Comparison of ENCODE assay signal across 24 cellular contexts in genomic region chr2:14978836-14979235, GRCh38.
"Had no signal": no experiment of that assay in that cellular context is flagged by ENCODE, and none has a peak within 500 bp of the region (broad histone marks: within the 10 kb centered on the region; RNA-seq: fewer than 3 reads in every experiment).

No MANE protein-coding gene starts in this region.

- ATAC-seq: activated CD8-positive, alpha-beta T cell treated with anti-CD3 and anti-CD28 coated beads, Interleukin-2, amount 10 ng/mL, durations not matched to agents 7 days and 5 days; lower lobe of right lung; T-cell had no signal

- H3K36me3 Mint-ChIP-seq: activated naive CD4-positive, alpha-beta T cell treated with anti-CD3 and anti-CD28 coated beads, Interleukin-2, amount 10 ng/mL, durations not matched to agents 7 days and 5 days; mesothelial cell of epicardium; T-cell had no signal

- H3K9me3 Mint-ChIP-seq: activated B cell treated with CpG ODN at 0.5 μM for 24 hours; activated naive CD4-positive, alpha-beta T cell treated with anti-CD3 and anti-CD28 coated beads, Interleukin-2, amount 10 ng/mL, durations not matched to agents 7 days and 5 days; endodermal cell; mesothelial cell of epicardium; nephron progenitor cell; T-cell had no signal

- H3K27ac ChIP-seq: lower lobe of right lung, tibial nerve, uterus had no signal

- H3K9me3 ChIP-seq: lower lobe of right lung, tibial nerve, uterus had no signal

- FAIRE-seq: colon, frontal cortex, keratinocyte had no signal

- DNase-seq: activated B cell treated with CpG ODN at 0.5 μM for 24 hours; activated CD4-positive, alpha-beta T cell treated with anti-CD3 and anti-CD28 coated beads, Interleukin-2, amount 10 ng/mL, durations not matched to agents 24 days and 14 days; activated CD8-positive, alpha-beta T cell treated with anti-CD3 and anti-CD28 coated beads, Interleukin-2, amount 10 ng/mL, durations not matched to agents 7 days and 5 days; activated effector memory CD4-positive, alpha-beta T cell treated with Interleukin-2 at 50 U/mL for 16 hours; activated naive CD4-positive, alpha-beta T cell treated with anti-CD3 and anti-CD28 coated beads, Interleukin-2, amount 10 ng/mL, durations not matched to agents 7 days and 5 days; activated T-cell treated with anti-CD3 and anti-CD28 coated beads, Interleukin-2, amount 50 U/mL, for 48 hours; endodermal cell; lower lobe of right lung; nephron progenitor cell; nucleus accumbens; posterior cingulate gyrus; retina; stimulated activated CD4-positive, alpha-beta T cell treated with anti-CD3 and anti-CD28 coated beads, Interleukin-12 subunit alpha, Interleukin-12 subunit beta, amount 100 ng/mL, for 4 hours; stimulated activated CD4-positive, alpha-beta T cell treated with anti-CD3 and anti-CD28 coated beads, Interleukin-1b, Interleukin-23, amount 100 ng/mL, for 48 hours; stimulated activated CD8-positive, alpha-beta memory T cell treated with anti-CD3 and anti-CD28 coated beads, Interleukin-4, amount 100 ng/mL, for 48 hours; stimulated activated naive CD4-positive, alpha-beta T cell; substantia nigra; T-cell; uterus had no signal

- H3K4me1 ChIP-seq: lower lobe of right lung, tibial nerve, uterus had no signal

- H3K27me3 ChIP-seq: tibial nerve, uterus had no signal

- H3K4me1 Mint-ChIP-seq: activated B cell treated with CpG ODN at 0.5 μM for 24 hours; activated naive CD4-positive, alpha-beta T cell treated with anti-CD3 and anti-CD28 coated beads, Interleukin-2, amount 10 ng/mL, durations not matched to agents 7 days and 5 days; T-cell had no signal

- H3K27me3 Mint-ChIP-seq: activated B cell treated with CpG ODN at 0.5 μM for 24 hours had no signal

- H3K4me3 ChIP-seq: lower lobe of right lung, tibial nerve, uterus had no signal

- H3K27ac Mint-ChIP-seq: activated B cell treated with CpG ODN at 0.5 μM for 24 hours; activated CD4-positive, alpha-beta T cell treated with anti-CD3 and anti-CD28 coated beads, Interleukin-2, amount 10 ng/mL, durations not matched to agents 24 days and 14 days; activated CD8-positive, alpha-beta T cell treated with anti-CD3 and anti-CD28 coated beads, Interleukin-2, amount 10 ng/mL, durations not matched to agents 7 days and 5 days; activated naive CD4-positive, alpha-beta T cell treated with anti-CD3 and anti-CD28 coated beads, Interleukin-2, amount 10 ng/mL, durations not matched to agents 7 days and 5 days; endodermal cell; mesothelial cell of epicardium; nephron progenitor cell; T-cell had no signal

- H3K36me3 ChIP-seq: lower lobe of right lung, tibial nerve, uterus had no signal

- H3K4me3 Mint-ChIP-seq: activated B cell treated with CpG ODN at 0.5 μM for 24 hours; activated CD4-positive, alpha-beta T cell treated with anti-CD3 and anti-CD28 coated beads, Interleukin-2, amount 10 ng/mL, durations not matched to agents 24 days and 14 days; activated CD8-positive, alpha-beta T cell treated with anti-CD3 and anti-CD28 coated beads, Interleukin-2, amount 10 ng/mL, durations not matched to agents 7 days and 5 days; activated naive CD4-positive, alpha-beta T cell treated with anti-CD3 and anti-CD28 coated beads, Interleukin-2, amount 10 ng/mL, durations not matched to agents 7 days and 5 days; endodermal cell; mesothelial cell of epicardium; nephron progenitor cell; T-cell had no signal
